Comparison of ENCODE assay signal across 9 cellular contexts in genomic region chr10:116382290-116382689, GRCh38. TPM values are rescaled to one million over a fixed set of nuclear protein-coding genes. Genes with fewer than 3 reads are reported as not detected.
"Had no signal": no experiment of that assay in that cellular context is flagged by ENCODE, and none has a peak within 500 bp of the region (broad histone marks: within the 10 kb centered on the region; RNA-seq: fewer than 3 reads in every experiment).

No MANE protein-coding gene starts in this region.

- ATAC-seq: K562 had no signal

- H3K36me3 Mint-ChIP-seq: IgD-negative memory B cell had no signal

- H3K27ac Mint-ChIP-seq: IgD-negative memory B cell had no signal

- DNase-seq: IMR-90, KBM-7, KG1 had no signal

- H3K9me3 Mint-ChIP-seq: IgD-negative memory B cell had no signal

- H3K4me1 Mint-ChIP-seq: IgD-negative memory B cell had no signal

- FAIRE-seq: HTR-8/SVneo, K562 had no signal

- H3K4me3 ChIP-seq: K562 had no signal

- H3K4me3 Mint-ChIP-seq: IgD-negative memory B cell had no signal

- H3K27ac ChIP-seq: HL-60 had no signal

RNA-seq across cellular contexts. Expression of gene PNLIPRP3, which starts 45.4 kb away (rescaled TPM):
- total RNA-seq: HT-29, IMR-90, K562 had no signal
- polyA plus RNA-seq: IgD-negative memory B cell, IMR-90, K562 had no signal

RNA-seq across cellular contexts. Expression of gene CCDC172, which starts 58.0 kb away (rescaled TPM):
- total RNA-seq: HT-29, HT1080, IMR-90, K562 had no signal
- polyA plus RNA-seq: IgD-negative memory B cell, IMR-90, K562 had no signal
